21 cellular contexts compared by ENCODE assay signal in genomic region chr6:168637853-168638252, GRCh38.
DNase-seq lines count a peak whose midpoint lies in the region; ATAC-seq, FAIRE-seq and TF ChIP-seq lines count a peak whose summit lies in the region.
"Had no signal": no experiment of that assay in that cellular context is flagged by ENCODE, and none has a peak within 500 bp of the region (broad histone marks: within the 10 kb centered on the region; RNA-seq: fewer than 3 reads in every experiment).

No MANE protein-coding gene starts in this region.

- no peak overlapping the region for H3K4me2 ChIP-seq in mesendoderm (ENCODE audit: low read length)
- H3K4me2 ChIP-seq: BLaER1 had no signal

- H3K79me1 ChIP-seq in mesendoderm (ENCODE audit: low read length) = no peaks in the 10 kb centered on the region

- no CpG with 5 or more reads among the region's 9 CpGs for WGBS in mesendoderm (ENCODE audit: extremely low coverage, insufficient coverage, low lambda C conversion rate)

- H3K4me1 Mint-ChIP-seq in brain = peaks cover 81% of the 10 kb centered on the region
- H3K4me1 Mint-ChIP-seq in stimulated activated effector memory CD8-positive, alpha-beta T cell treated with anti-CD3 and anti-CD28 coated beads, Interleukin-12 subunit alpha, Interleukin-12 subunit beta, amount 100 ng/mL, for 72 hours = no peaks in the 10 kb centered on the region
- H3K4me1 Mint-ChIP-seq: CD4-positive, alpha-beta memory T cell had no signal

- TF ChIP-seq EP300 in Ishikawa (IDR thresholded peaks at IDR 0.05; ENCODE audit: borderline replicate concordance) = no peak; the same call in 1 of the 2 replicates

- H3K56ac ChIP-seq in mesendoderm (ENCODE audit: low read length) = no peak overlapping the region

- H2AK5ac ChIP-seq in mesendoderm (ENCODE audit: low read length) = no peak overlapping the region

- H4K5ac ChIP-seq in mesendoderm (ENCODE audit: low read length) = no peak overlapping the region

- no peak for ATAC-seq in stimulated activated effector memory CD8-positive, alpha-beta T cell treated with anti-CD3 and anti-CD28 coated beads, Interleukin-12 subunit alpha, Interleukin-12 subunit beta, amount 100 ng/mL, for 72 hours
- ATAC-seq: GM12878 had no signal

- no peak overlapping the region for H3K4me3 ChIP-seq in mesendoderm (ENCODE audit: low read length)
- H3K4me3 ChIP-seq: BLaER1, GM12878, SK-N-MC had no signal

- no peak overlapping the region for H4K8ac ChIP-seq in mesendoderm (ENCODE audit: low read depth, low read length)

- no peak for FAIRE-seq in urothelium cell line (lab: Jason Lieb, UNC)
- FAIRE-seq: GM12878, H54, RCC 7860 had no signal

- no peak overlapping the region for H3K4me3 Mint-ChIP-seq in brain
- H3K4me3 Mint-ChIP-seq in stimulated activated effector memory CD8-positive, alpha-beta T cell treated with anti-CD3 and anti-CD28 coated beads, Interleukin-12 subunit alpha, Interleukin-12 subunit beta, amount 100 ng/mL, for 72 hours = no peak overlapping the region
- H3K4me3 Mint-ChIP-seq: CD4-positive, alpha-beta memory T cell had no signal

- no peak for TF ChIP-seq CTCF in brain (conservative IDR thresholded peaks at IDR 0.05)

- no peak for TF ChIP-seq RAD21 in Ishikawa (IDR thresholded peaks at IDR 0.05; ENCODE audit: low read depth)

- peaks cover 0 to 9% (median 7%) of the 10 kb centered on the region in 5 experiments for H3K9me3 Mint-ChIP-seq in brain
- no peaks in the 10 kb centered on the region for H3K9me3 Mint-ChIP-seq in stimulated activated effector memory CD8-positive, alpha-beta T cell treated with anti-CD3 and anti-CD28 coated beads, Interleukin-12 subunit alpha, Interleukin-12 subunit beta, amount 100 ng/mL, for 72 hours

- H3K79me2 ChIP-seq in mesendoderm (ENCODE audit: control insufficient read depth, insufficient read depth, low read length) = no peaks in the 10 kb centered on the region

- H3K27ac Mint-ChIP-seq in brain = peak overlapping the region in 3 of 5 experiments; percentile 68 to 92 (median 92)
- no peak overlapping the region for H3K27ac Mint-ChIP-seq in stimulated activated effector memory CD8-positive, alpha-beta T cell treated with anti-CD3 and anti-CD28 coated beads, Interleukin-12 subunit alpha, Interleukin-12 subunit beta, amount 100 ng/mL, for 72 hours
- H3K27ac Mint-ChIP-seq: CD4-positive, alpha-beta memory T cell had no signal

- H2BK120ac ChIP-seq in mesendoderm (ENCODE audit: low read depth, low read length) = no peak overlapping the region

- no peak overlapping the region for H3K4ac ChIP-seq in mesendoderm (ENCODE audit: low read depth, low read length)

- H3K4me1 ChIP-seq in mesendoderm (ENCODE audit: control insufficient read depth, low read depth, low read length) = peaks cover 2% of the 10 kb centered on the region
- H3K4me1 ChIP-seq: BLaER1 had no signal

- no peaks in the 10 kb centered on the region for H3K36me3 ChIP-seq in mesendoderm (ENCODE audit: control insufficient read depth, insufficient read depth, low read length)
- H3K36me3 ChIP-seq: BLaER1 had no signal

- H2BK5ac ChIP-seq in mesendoderm (ENCODE audit: low read length) = no peak overlapping the region

- no peak overlapping the region for H3K9ac ChIP-seq in mesendoderm (ENCODE audit: low read length)
- H3K9ac ChIP-seq: BLaER1 had no signal

- no peaks in the 10 kb centered on the region for H3K36me3 Mint-ChIP-seq in brain
- no peaks in the 10 kb centered on the region for H3K36me3 Mint-ChIP-seq in stimulated activated effector memory CD8-positive, alpha-beta T cell treated with anti-CD3 and anti-CD28 coated beads, Interleukin-12 subunit alpha, Interleukin-12 subunit beta, amount 100 ng/mL, for 72 hours
- H3K36me3 Mint-ChIP-seq: CD4-positive, alpha-beta memory T cell had no signal

- no peak overlapping the region for H3K27ac ChIP-seq in mesendoderm (ENCODE audit: low read depth, low read length)
- H3K27ac ChIP-seq: BLaER1, HL-60, SK-N-MC had no signal

- H3K27me3 Mint-ChIP-seq in brain = peaks cover 4% of the 10 kb centered on the region

- H2BK15ac ChIP-seq in mesendoderm (replicated peaks; ENCODE audit: low read depth) = no peak overlapping the region

- H3K23ac ChIP-seq in mesendoderm (ENCODE audit: low read length) = no peak overlapping the region

- peak overlapping the region; percentile 43 for H3K18ac ChIP-seq in mesendoderm (ENCODE audit: low read length)

- H3K27me3 ChIP-seq in mesendoderm (ENCODE audit: insufficient read depth, low read length, poor library complexity) = no peaks in the 10 kb centered on the region
- H3K27me3 ChIP-seq: BLaER1 had no signal

- DNase-seq in mesendoderm = no peak
- peak; percentile 24 for DNase-seq in urothelium cell line (ENCODE audit: low spot score)
- no peak for DNase-seq in NOMO-1 (lab: John Stamatoyannopoulos, UW; ENCODE audit: unreplicated experiment in 2 of 2)
- no peak for DNase-seq in stimulated activated effector memory CD8-positive, alpha-beta T cell treated with anti-CD3 and anti-CD28 coated beads, Interleukin-12 subunit alpha, Interleukin-12 subunit beta, amount 100 ng/mL, for 72 hours (ENCODE audit: low spot score in 2 of 2)
- no peak for DNase-seq in NCI-H524 (lab: John Stamatoyannopoulos, UW)
- DNase-seq: CD4-positive, alpha-beta memory T cell; DMS53; EL; NCI-H1048; NCI-H1436; NCI-H1930; NCI-H526 treated with DMSO at 0.1 percent for 48 hours; SHP77 had no signal

TF ChIP-seq in Ishikawa, 13 proteins besides CTCF, POLR2A, EP300 and RAD21:
- TF ChIP-seq EGR1 (IDR thresholded peaks at IDR 0.05) = peak; percentile 80
- TF ChIP-seq, protein P1, sequence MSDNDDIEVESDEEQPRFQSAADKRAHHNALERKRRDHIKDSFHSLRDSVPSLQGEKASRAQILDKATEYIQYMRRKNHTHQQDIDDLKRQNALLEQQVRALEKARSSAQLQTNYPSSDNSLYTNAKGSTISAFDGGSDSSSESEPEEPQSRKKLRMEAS (IDR thresholded peaks at IDR 0.05) = no peak
TF ChIP-seq in Ishikawa: peak in this region for 1.
